ENCODE assay signal across 31 cellular contexts in the genomic region with DNA sequence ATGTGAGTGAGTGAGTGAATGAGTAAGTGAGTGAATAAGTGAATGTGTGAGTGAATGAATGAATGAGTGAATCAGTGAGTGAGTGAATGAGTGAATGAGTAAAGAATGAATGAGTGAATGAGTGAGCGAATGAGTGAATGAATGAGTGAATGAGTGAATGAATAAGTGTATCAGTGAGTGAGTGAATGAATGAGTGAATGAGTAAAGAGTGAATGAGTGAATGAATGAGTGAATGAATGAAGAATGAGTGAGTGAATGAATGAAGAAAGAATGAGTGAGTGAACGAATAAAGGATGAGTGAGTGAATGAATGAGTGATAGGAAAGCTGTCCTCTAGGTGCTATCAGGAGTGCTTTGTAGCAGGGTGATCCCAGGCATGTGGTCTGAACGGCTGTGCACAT. TPM values are rescaled to one million over a fixed set of nuclear protein-coding genes. Genes with fewer than 3 reads are reported as not detected.
"Had no signal": no experiment of that assay in that cellular context is flagged by ENCODE, and none has a peak within 500 bp of the region (broad histone marks: within the 10 kb centered on the region; RNA-seq: fewer than 3 reads in every experiment).

No MANE protein-coding gene starts in this region.

- DNase-seq: activated CD4-positive, alpha-beta memory T cell treated with anti-CD3 and anti-CD28 coated beads, Interleukin-2, amount 10 ng/mL, durations not matched to agents 7 days and 5 days; activated CD4-positive, alpha-beta T cell treated with anti-CD3 and anti-CD28 coated beads for 1 hour; activated CD4-positive, alpha-beta T cell treated with anti-CD3 and anti-CD28 coated beads for 48 hours; activated CD4-positive, CD25-positive, alpha-beta regulatory T cell; activated gamma-delta T cell; activated naive CD4-positive, alpha-beta T cell treated with Interleukin-2 at 50 U/mL for 16 hours; activated naive CD8-positive, alpha-beta T cell treated with anti-CD3 and anti-CD28 coated beads, Interleukin-2, amount 10 ng/mL, durations not matched to agents 7 days and 5 days; activated T-cell treated with anti-CD3 and anti-CD28 coated beads, Interleukin-2, amount 50 U/mL, for 24 hours; amygdala; Kasumi-1; MM.1S; MV-4-11; NCI-H1092; NCI-H1436 treated with DMSO at 0.1 percent for 48 hours; NCI-H1694 treated with DMSO at 0.1 percent for 48 hours; NCI-H2029; NCI-H345; NCI-H524 treated with DMSO at 0.1 percent for 48 hours; PC-9; Right ventricle myocardium superior; T1000; WERI-Rb-1 had no signal

- H3K36me3 ChIP-seq: ascending aorta, WERI-Rb-1 had no signal

- H3K27me3 ChIP-seq: ascending aorta had no signal

- H3K27me3 Mint-ChIP-seq: activated CD4-positive, alpha-beta memory T cell treated with anti-CD3 and anti-CD28 coated beads, Interleukin-2, amount 10 ng/mL, durations not matched to agents 7 days and 5 days; activated naive CD4-positive, alpha-beta T cell treated with anti-CD3 and anti-CD28 coated beads, Interleukin-2, amount 50 U/mL, for 24 hours; activated naive CD8-positive, alpha-beta T cell treated with anti-CD3 and anti-CD28 coated beads, Interleukin-2, amount 10 ng/mL, durations not matched to agents 7 days and 5 days had no signal

- H3K4me1 ChIP-seq: ascending aorta had no signal

- H3K9me3 ChIP-seq: ascending aorta had no signal

- FAIRE-seq: RCC 7860 had no signal

- H3K4me3 ChIP-seq: ascending aorta, PC-9 had no signal

- H3K27ac Mint-ChIP-seq: activated CD4-positive, alpha-beta memory T cell treated with anti-CD3 and anti-CD28 coated beads, Interleukin-2, amount 10 ng/mL, durations not matched to agents 7 days and 5 days; activated naive CD4-positive, alpha-beta T cell treated with anti-CD3 and anti-CD28 coated beads, Interleukin-2, amount 50 U/mL, for 24 hours; activated naive CD8-positive, alpha-beta T cell treated with anti-CD3 and anti-CD28 coated beads, Interleukin-2, amount 10 ng/mL, durations not matched to agents 7 days and 5 days; activated T-cell treated with anti-CD3 and anti-CD28 coated beads, Interleukin-2, amount 50 U/mL, for 24 hours; activated T-helper 2 cell treated with anti-CD3 and anti-CD28 coated beads, Interferon-gamma antibody, Interleukin-2, Interleukin-4, amounts not matched to agents 10 μg/mL and 5 μg/mL and 100 μg/mL, durations not matched to agents 14 hours and 24 hours and 36 hours had no signal

- H3K4me3 Mint-ChIP-seq: activated CD4-positive, alpha-beta memory T cell treated with anti-CD3 and anti-CD28 coated beads, Interleukin-2, amount 10 ng/mL, durations not matched to agents 7 days and 5 days; activated naive CD4-positive, alpha-beta T cell treated with anti-CD3 and anti-CD28 coated beads, Interleukin-2, amount 50 U/mL, for 24 hours; activated naive CD8-positive, alpha-beta T cell treated with anti-CD3 and anti-CD28 coated beads, Interleukin-2, amount 10 ng/mL, durations not matched to agents 7 days and 5 days; activated T-cell treated with anti-CD3 and anti-CD28 coated beads, Interleukin-2, amount 50 U/mL, for 24 hours had no signal

- H3K36me3 Mint-ChIP-seq: activated naive CD4-positive, alpha-beta T cell treated with anti-CD3 and anti-CD28 coated beads, Interleukin-2, amount 50 U/mL, for 24 hours; activated naive CD8-positive, alpha-beta T cell treated with anti-CD3 and anti-CD28 coated beads, Interleukin-2, amount 10 ng/mL, durations not matched to agents 7 days and 5 days had no signal

- H2AFZ ChIP-seq: PC-9 had no signal

- H3K4me2 ChIP-seq: PC-9 had no signal

- H3K9me3 Mint-ChIP-seq: activated naive CD4-positive, alpha-beta T cell treated with anti-CD3 and anti-CD28 coated beads, Interleukin-2, amount 50 U/mL, for 24 hours; activated T-cell treated with anti-CD3 and anti-CD28 coated beads, Interleukin-2, amount 50 U/mL, for 24 hours had no signal

- H3K27ac ChIP-seq: ascending aorta, PC-9, WERI-Rb-1 had no signal

- H3K4me1 Mint-ChIP-seq: activated CD4-positive, alpha-beta memory T cell treated with anti-CD3 and anti-CD28 coated beads, Interleukin-2, amount 10 ng/mL, durations not matched to agents 7 days and 5 days; activated naive CD4-positive, alpha-beta T cell treated with anti-CD3 and anti-CD28 coated beads, Interleukin-2, amount 50 U/mL, for 24 hours; activated naive CD8-positive, alpha-beta T cell treated with anti-CD3 and anti-CD28 coated beads, Interleukin-2, amount 10 ng/mL, durations not matched to agents 7 days and 5 days had no signal

RNA-seq across cellular contexts. Expression of a gene that starts 35.7 kb away (rescaled TPM):
- total RNA-seq: activated CD4-positive, alpha-beta memory T cell treated with anti-CD3 and anti-CD28 coated beads, Interleukin-2, amount 10 ng/mL, durations not matched to agents 7 days and 5 days; activated naive CD8-positive, alpha-beta T cell treated with anti-CD3 and anti-CD28 coated beads, Interleukin-2, amount 10 ng/mL, durations not matched to agents 7 days and 5 days; activated T-helper 2 cell treated with anti-CD3 and anti-CD28 coated beads, Interferon-gamma antibody, Interleukin-2, Interleukin-4, amounts not matched to agents 10 μg/mL and 5 μg/mL and 100 μg/mL, durations not matched to agents 14 hours and 24 hours and 36 hours; ascending aorta; cardiac septum; NCI-H460; OCI-LY7; Right ventricle myocardium superior; T-helper 1 cell treated with Interleukin-12 subunit alpha and Interleukin-12 subunit beta and Interleukin-4 antibody, amounts not matched to agents 30 ng/mL and 1 ng/mL, for 36 hours; T-helper 2 cell treated with Interferon-gamma antibody and Interleukin-4, amounts not matched to agents 100 ng/mL and 5 ng/mL, for 36 hours had no signal

RNA-seq across cellular contexts. Expression of a gene that starts 48.8 kb away (rescaled TPM):
- total RNA-seq: activated CD4-positive, alpha-beta memory T cell treated with anti-CD3 and anti-CD28 coated beads, Interleukin-2, amount 10 ng/mL, durations not matched to agents 7 days and 5 days; activated naive CD8-positive, alpha-beta T cell treated with anti-CD3 and anti-CD28 coated beads, Interleukin-2, amount 10 ng/mL, durations not matched to agents 7 days and 5 days; ascending aorta; T-helper 1 cell treated with Interleukin-12 subunit alpha and Interleukin-12 subunit beta and Interleukin-4 antibody, amounts not matched to agents 30 ng/mL and 1 ng/mL, for 36 hours; T-helper 2 cell treated with Interferon-gamma antibody and Interleukin-4, amounts not matched to agents 100 ng/mL and 5 ng/mL, for 36 hours had no signal

RNA-seq across cellular contexts. Expression of a gene that starts 51.3 kb away (rescaled TPM):
- total RNA-seq: activated CD4-positive, alpha-beta memory T cell treated with anti-CD3 and anti-CD28 coated beads, Interleukin-2, amount 10 ng/mL, durations not matched to agents 7 days and 5 days; activated naive CD8-positive, alpha-beta T cell treated with anti-CD3 and anti-CD28 coated beads, Interleukin-2, amount 10 ng/mL, durations not matched to agents 7 days and 5 days; activated T-helper 2 cell treated with anti-CD3 and anti-CD28 coated beads, Interferon-gamma antibody, Interleukin-2, Interleukin-4, amounts not matched to agents 10 μg/mL and 5 μg/mL and 100 μg/mL, durations not matched to agents 14 hours and 24 hours and 36 hours; ascending aorta; NCI-H460; OCI-LY7; PC-9; T-helper 1 cell treated with Interleukin-12 subunit alpha and Interleukin-12 subunit beta and Interleukin-4 antibody, amounts not matched to agents 30 ng/mL and 1 ng/mL, for 36 hours; T-helper 2 cell treated with Interferon-gamma antibody and Interleukin-4, amounts not matched to agents 100 ng/mL and 5 ng/mL, for 36 hours had no signal

RNA-seq across cellular contexts. Expression of a gene that starts 52.8 kb away (rescaled TPM):
- total RNA-seq: ascending aorta; Right ventricle myocardium superior; T-helper 1 cell treated with Interleukin-12 subunit alpha and Interleukin-12 subunit beta and Interleukin-4 antibody, amounts not matched to agents 30 ng/mL and 1 ng/mL, for 36 hours had no signal
